ENCODE assay signal across 8 cellular contexts in genomic region chr7:134140889-134141867, GRCh38. TPM values are rescaled to one million over a fixed set of nuclear protein-coding genes. Genes with fewer than 3 reads are reported as not detected.
A peak's percentile ranks its signal among the peaks of the same experiment; 100 is the strongest.
DNase-seq lines count a peak whose midpoint lies in the region; ATAC-seq and FAIRE-seq lines count a peak whose summit lies in the region.

No MANE protein-coding gene starts in this region.

- CTCF ChIA-PET in CD8-positive, alpha-beta memory T cell (lab: Charles Lee): interaction anchor here (0.6 to 2.3 kb wide), 11 partner anchors 9 to 1859 kb away, joined by 3 to 11 read pairs (median 3); partner anchors contain the start of gene LRGUK

- H3K27ac ChIP-seq in CD8-positive, alpha-beta memory T cell (ENCODE audit: low read depth, low read length): no peak overlapping the region
- H3K27ac ChIP-seq in right cardiac atrium (ENCODE audit: low read length): no peak overlapping the region

- no peak overlapping the region for H3K4me3 ChIP-seq in CD8-positive, alpha-beta memory T cell (ENCODE audit: low read length)
- H3K4me3 ChIP-seq in right cardiac atrium (ENCODE audit: low read length): no peak overlapping the region

- intact Hi-C loops in right cardiac atrium (cut with DNase I): no loop called here

- H3K4me1 ChIP-seq in CD8-positive, alpha-beta memory T cell (ENCODE audit: insufficient read depth, low read length): no peaks in the 10 kb centered on the region
- no peaks in the 10 kb centered on the region for H3K4me1 ChIP-seq in right cardiac atrium (ENCODE audit: control insufficient read depth, insufficient read depth, low read length)

- peaks cover 0 to 3% (median 3%) of the 10 kb centered on the region in 3 donors for H3K4me1 Mint-ChIP-seq in CD8-positive, alpha-beta memory T cell

- peak; percentile 77 for FAIRE-seq in GM19239 (lab: Jason Lieb, UNC)

- H3K27ac Mint-ChIP-seq in CD8-positive, alpha-beta memory T cell: no peak overlapping the region

- no peaks in the 10 kb centered on the region for H3K36me3 ChIP-seq in CD8-positive, alpha-beta memory T cell (ENCODE audit: insufficient read depth, low read length)

- H3K27me3 ChIP-seq in CD8-positive, alpha-beta memory T cell (ENCODE audit: insufficient read depth, low read length, poor library complexity, severe bottlenecking): no peaks in the 10 kb centered on the region
- H3K27me3 ChIP-seq in right cardiac atrium (ENCODE audit: control insufficient read depth, insufficient read depth): no peaks in the 10 kb centered on the region

- peaks cover 0 to 7% of the 10 kb centered on the region in 2 donors for H3K27me3 Mint-ChIP-seq in CD8-positive, alpha-beta memory T cell

- POLR2A ChIA-PET in CD8-positive, alpha-beta memory T cell (lab: Charles Lee): no interaction called here

- ATAC-seq in HG03521 (IDR thresholded peaks at IDR 0.05; ENCODE audit: unreplicated experiment): peak; percentile 77
- ATAC-seq in right cardiac atrium: peak; percentile 78 to 87

- no peaks in the 10 kb centered on the region for H3K36me3 Mint-ChIP-seq in CD8-positive, alpha-beta memory T cell

- no peaks in the 10 kb centered on the region for H3K9me3 Mint-ChIP-seq in CD8-positive, alpha-beta memory T cell

- no peaks in the 10 kb centered on the region for H3K9me3 ChIP-seq in CD8-positive, alpha-beta memory T cell (ENCODE audit: low read length)
- H3K9me3 ChIP-seq in right cardiac atrium (ENCODE audit: control insufficient read depth, low read length): no peaks in the 10 kb centered on the region

- peak in 4 of 5 donors; percentile 7 to 52 (median 14) for DNase-seq in CD8-positive, alpha-beta memory T cell
- peak; percentile 60 for DNase-seq in GM19239 (ENCODE audit: insufficient read length, low spot score)
- peak; percentile 45 for DNase-seq in SKM-1 treated with dmso at 0.1 percent for 144 hours (lab: John Stamatoyannopoulos, UW; ENCODE audit: unreplicated experiment)
- peak in 55 of 58 donors; percentile 5 to 83 (median 46) for DNase-seq in anterior cingulate cortex (lab: John Stamatoyannopoulos, UW)
- DNase-seq in right cardiac atrium: peak; percentile 67 to 89 (median 79)
- peak; percentile 82 for DNase-seq in retina
- no peak for DNase-seq in DMS79 treated with DMSO at 0.1 percent for 48 hours (lab: John Stamatoyannopoulos, UW)

- 46% methylated on average over 18 of the region's 18 CpGs for whole genome bisulfite sequencing in right cardiac atrium

- peak overlapping the region in 3 of 7 donors; percentile 2 to 61 (median 33) for H3K4me3 Mint-ChIP-seq in CD8-positive, alpha-beta memory T cell

RNA-seq across cellular contexts. Expression of gene LRGUK, which starts 14.0 kb away (rescaled TPM):
- total RNA-seq in CD8-positive, alpha-beta memory T cell: under 1 TPM; 0.18 to 0.31 TPM
- not detected for polyA plus RNA-seq in CD8-positive, alpha-beta memory T cell
- total RNA-seq in right cardiac atrium: under 1 TPM; 0.06 to 0.40 (median 0.16) TPM
- not detected for polyA plus RNA-seq in right cardiac atrium
